Comparison of ENCODE assay signal across 10 cellular contexts in the genomic region with DNA sequence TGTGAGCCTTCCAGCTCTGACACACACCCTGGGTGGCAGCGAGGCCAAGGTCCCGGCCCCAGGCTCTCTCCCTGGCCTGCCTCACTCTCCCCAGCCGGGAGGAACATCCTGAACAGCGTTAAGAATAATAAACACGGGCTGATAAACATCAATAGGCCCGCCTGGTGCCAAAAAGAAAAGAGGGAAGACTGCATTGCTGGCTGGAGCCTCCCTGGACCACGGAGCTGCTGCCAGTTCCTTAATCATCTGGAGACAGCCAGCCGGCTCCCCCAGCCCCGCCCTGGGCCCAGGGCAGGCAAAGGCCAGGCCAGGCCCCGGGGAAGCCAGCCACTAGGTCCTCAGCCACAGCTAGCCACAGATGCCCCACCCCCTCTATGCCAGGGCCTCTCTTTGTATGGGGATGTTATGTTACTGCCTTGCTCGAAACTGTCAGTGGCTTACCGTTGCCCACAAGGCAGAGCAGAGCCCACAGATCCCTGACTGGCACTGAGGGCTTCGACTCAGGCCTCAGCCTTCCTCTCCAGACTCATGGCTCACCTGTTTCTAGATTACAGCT.
A peak's percentile ranks its signal among the peaks of the same experiment; 100 is the strongest.
DNase-seq lines count a peak whose midpoint lies in the region; ATAC-seq and TF ChIP-seq lines count a peak whose summit lies in the region.
"Had no signal": no experiment of that assay in that cellular context is flagged by ENCODE, and none has a peak within 500 bp of the region (broad histone marks: within the 10 kb centered on the region; RNA-seq: fewer than 3 reads in every experiment).

No MANE protein-coding gene starts in this region.

- DNase-seq in DND-41: peak; percentile 6
- DNase-seq in RPMI7951 (ENCODE audit: low read depth): peak; percentile 98
- peak; percentile 56 to 61 for DNase-seq in fibroblast of lung (ENCODE audit: low read depth in 2 of 2)
- peak; percentile 10 to 20 for DNase-seq in trophoblast cell
- no peak for DNase-seq in erythroblast (lab: John Stamatoyannopoulos, UW)
- DNase-seq in stimulated activated CD4-positive, alpha-beta T cell treated with anti-CD3 and anti-CD28 coated beads, Interleukin-15, amount 100 ng/mL, for 24 hours: no peak
- no peak for DNase-seq in HuH-7.5 (ENCODE audit: low spot score)
- DNase-seq: effector memory CD4-positive, alpha-beta T cell; naive thymus-derived CD8-positive, alpha-beta T cell had no signal

- H3K27ac ChIP-seq in DND-41 (ENCODE audit: low read length): no peak overlapping the region
- H3K27ac ChIP-seq in fibroblast of lung (ENCODE audit: insufficient read depth, low read length): no peak overlapping the region
- H3K27ac ChIP-seq in trophoblast cell (ENCODE audit: low read depth, low read length): peak overlapping the region; percentile 82

- peak overlapping the region; percentile 93 for H2BK5ac ChIP-seq in trophoblast cell (ENCODE audit: low read depth, low read length, poor library complexity)

- peak overlapping the region; percentile 94 for H2BK120ac ChIP-seq in trophoblast cell (ENCODE audit: insufficient read depth, low read length, poor library complexity)

- H3K4me1 ChIP-seq in DND-41 (ENCODE audit: insufficient read depth, low read length): no peaks in the 10 kb centered on the region
- H3K4me1 ChIP-seq in fibroblast of lung (ENCODE audit: control insufficient read depth, extremely low read depth, insufficient read depth, low read length): peaks cover 18% of the 10 kb centered on the region
- H3K4me1 ChIP-seq in trophoblast cell (ENCODE audit: control insufficient read depth in 1 of 2, insufficient read depth in 2 of 2, low read length in 2 of 2): peaks cover 60 to 68% of the 10 kb centered on the region in 2 experiments

- H3K9ac ChIP-seq in DND-41 (ENCODE audit: low read depth, low read length) (no peak overlapping the region), fibroblast of lung (ENCODE audit: insufficient read depth, low read length) (no peak overlapping the region), trophoblast cell (ENCODE audit: low read length) (peak overlapping the region; percentile 64)

- peak overlapping the region; percentile 38 for H3K4ac ChIP-seq in trophoblast cell (ENCODE audit: low read depth, low read length)

- peaks cover 25% of the 10 kb centered on the region for H3K79me1 ChIP-seq in trophoblast cell (ENCODE audit: low read length)

- no peaks in the 10 kb centered on the region for H4K20me1 ChIP-seq in DND-41 (ENCODE audit: insufficient read depth, low read length)
- no peaks in the 10 kb centered on the region for H4K20me1 ChIP-seq in fibroblast of lung (ENCODE audit: control insufficient read depth, extremely low read depth, insufficient read depth, low read length)

- peak overlapping the region; percentile 66 for H2BK12ac ChIP-seq in trophoblast cell (ENCODE audit: low read length)

- no peak for TF ChIP-seq POLR2A in erythroblast (IDR thresholded peaks at IDR 0.05; ENCODE audit: low read length)

- H4K91ac ChIP-seq in trophoblast cell (ENCODE audit: low read depth, low read length): peak overlapping the region; percentile 96

- H2AK5ac ChIP-seq in trophoblast cell (ENCODE audit: low read length): peak overlapping the region; percentile 31

- H4K12ac ChIP-seq in trophoblast cell (ENCODE audit: low read depth, low read length): peak overlapping the region; percentile 33

- H2AFZ ChIP-seq in DND-41 (ENCODE audit: low read depth, low read length) (no peak overlapping the region), fibroblast of lung (ENCODE audit: low read length) (no peak overlapping the region), trophoblast cell (ENCODE audit: insufficient read depth, low read length, poor library complexity) (peak overlapping the region; percentile 30)

- no peak overlapping the region for H3K23ac ChIP-seq in trophoblast cell (ENCODE audit: low read length)

- no peaks in the 10 kb centered on the region for H3K79me2 ChIP-seq in DND-41 (ENCODE audit: insufficient read depth, low read length)
- H3K79me2 ChIP-seq in fibroblast of lung (ENCODE audit: control insufficient read depth, insufficient read depth, low read length): no peaks in the 10 kb centered on the region
- H3K79me2 ChIP-seq in trophoblast cell (ENCODE audit: control insufficient read depth, insufficient read depth, low read length, poor library complexity): no peaks in the 10 kb centered on the region

- no peaks in the 10 kb centered on the region for H3K36me3 ChIP-seq in DND-41 (ENCODE audit: insufficient read depth, low read length)
- no peaks in the 10 kb centered on the region for H3K36me3 ChIP-seq in fibroblast of lung (ENCODE audit: control insufficient read depth, insufficient read depth, low read length)
- H3K36me3 ChIP-seq in trophoblast cell (ENCODE audit: control insufficient read depth in 1 of 2, insufficient read depth in 2 of 2, low read length in 2 of 2): no peaks in the 10 kb centered on the region

- H3K27me3 ChIP-seq in DND-41 (ENCODE audit: insufficient read depth, low read length, poor library complexity) (peaks cover 4% of the 10 kb centered on the region), fibroblast of lung (ENCODE audit: control insufficient read depth, insufficient read depth, low read length) (peaks cover 2% of the 10 kb centered on the region), trophoblast cell (ENCODE audit: insufficient read depth, low read length) (no peaks in the 10 kb centered on the region)

- ATAC-seq in DND-41 (ENCODE audit: insufficient read depth, low read depth): peak; percentile 49; the same call in 2 of the 3 replicates
- ATAC-seq in GM19467 (IDR thresholded peaks at IDR 0.05; ENCODE audit: unreplicated experiment): no peak
- ATAC-seq: naive thymus-derived CD8-positive, alpha-beta T cell had no signal

- H3K18ac ChIP-seq in trophoblast cell (ENCODE audit: low read length): peak overlapping the region; percentile 84

- H3K4me3 ChIP-seq in DND-41 (ENCODE audit: low read depth in 1 of 2, low read length in 2 of 2) (no peak overlapping the region), fibroblast of lung (replicated peaks in 1 of 4; ENCODE audit: control extremely low read depth in 1 of 4, insufficient read depth in 1 of 4, low read depth in 3 of 4, low read length in 4 of 4) (no peak overlapping the region), trophoblast cell (ENCODE audit: low read depth, low read length) (no peak overlapping the region)

- H3K4me2 ChIP-seq in DND-41 (ENCODE audit: insufficient read depth, low read length) (no peak overlapping the region), fibroblast of lung (ENCODE audit: extremely low read depth, insufficient read depth, low read length) (no peak overlapping the region), trophoblast cell (ENCODE audit: low read length) (peak overlapping the region; percentile 54)

- TF ChIP-seq CTCF in DND-41 (IDR thresholded peaks at IDR 0.05; ENCODE audit: borderline replicate concordance, extremely low read depth, low read length, poor library complexity, severe bottlenecking) (no peak), fibroblast of lung (conservative IDR thresholded peaks at IDR 0.05 in 1 of 2, IDR thresholded peaks at IDR 0.05 in 1 of 2; ENCODE audit: low read depth in 1 of 2, low read length in 2 of 2) (no peak)

- no CpG with 5 or more reads among the region's 13 CpGs for WGBS in trophoblast cell (ENCODE audit: extremely low coverage, insufficient coverage, insufficient read length)

- H3K9me3 ChIP-seq in DND-41 (ENCODE audit: insufficient read depth, low read length, severe bottlenecking) (no peaks in the 10 kb centered on the region), fibroblast of lung (ENCODE audit: control insufficient read depth, insufficient read depth, low read depth, low read length) (no peaks in the 10 kb centered on the region), trophoblast cell (ENCODE audit: insufficient read depth, low read depth, low read length) (peaks cover 2% of the 10 kb centered on the region)

- peak overlapping the region; percentile 61 for H4K8ac ChIP-seq in trophoblast cell (ENCODE audit: low read depth, low read length)

- peak overlapping the region; percentile 38 for H3K14ac ChIP-seq in trophoblast cell (ENCODE audit: low read length)

Comparison
In these comparisons a context has a peak if more than half of its experiments do, and no peak if none do; other contexts are left out.
1. DNase-seq: peak in DND-41 (single experiment), RPMI7951 (single experiment), fibroblast of lung (2 of 2) and trophoblast cell (2 of 2); none in erythroblast (0 of 2), stimulated activated CD4-positive, alpha-beta T cell treated with anti-CD3 and anti-CD28 coated beads, Interleukin-15, amount 100 ng/mL, for 24 hours (single experiment) and HuH-7.5 (single experiment).